ENCODE assay signal across 11 cellular contexts in genomic region chr14:73775339-73776193, GRCh38.
DNase-seq lines count a peak whose midpoint lies in the region; ATAC-seq and TF ChIP-seq lines count a peak whose summit lies in the region.
"Had no signal": no experiment of that assay in that cellular context is flagged by ENCODE, and none has a peak within 500 bp of the region (broad histone marks: within the 10 kb centered on the region; RNA-seq: fewer than 3 reads in every experiment).

No MANE protein-coding gene starts in this region.

- H3K23ac ChIP-seq in trophoblast cell (ENCODE audit: low read length) = no peak overlapping the region

- H3K9me3 Mint-ChIP-seq in natural killer cell (no peaks in the 10 kb centered on the region), type B pancreatic cell (no peaks in the 10 kb centered on the region)
- H3K9me3 Mint-ChIP-seq in natural killer cell treated with Interleukin-12 subunit alpha and Interleukin-12 subunit beta and Interleukin-15 and Interleukin-18, amount 100 ng/mL, for 72 hours = no peaks in the 10 kb centered on the region
- H3K9me3 Mint-ChIP-seq in activated T-helper 1 cell treated with anti-CD3 and anti-CD28 coated beads, Interleukin-12 subunit alpha, Interleukin-12 subunit beta, Interleukin-2, Interleukin-4 antibody, amounts not matched to agents 30 ng/mL and 10 ng/mL and 1 ng/mL, durations not matched to agents 14 hours and 24 hours and 36 hours = no peaks in the 10 kb centered on the region

- H3K36me3 Mint-ChIP-seq in natural killer cell (no peaks in the 10 kb centered on the region), type B pancreatic cell (peaks cover 15% of the 10 kb centered on the region)
- H3K36me3 Mint-ChIP-seq in natural killer cell treated with Interleukin-12 subunit alpha and Interleukin-12 subunit beta and Interleukin-15 and Interleukin-18, amount 100 ng/mL, for 72 hours = no peaks in the 10 kb centered on the region
- peaks cover 11% of the 10 kb centered on the region for H3K36me3 Mint-ChIP-seq in activated T-helper 1 cell treated with anti-CD3 and anti-CD28 coated beads, Interleukin-12 subunit alpha, Interleukin-12 subunit beta, Interleukin-2, Interleukin-4 antibody, amounts not matched to agents 30 ng/mL and 10 ng/mL and 1 ng/mL, durations not matched to agents 14 hours and 24 hours and 36 hours (ENCODE audit: low read depth)

- H3K27ac ChIP-seq in dorsolateral prefrontal cortex (peak overlapping the region in 32 of 59 donors; percentile 1 to 59 (median 29)), trophoblast cell (ENCODE audit: low read depth, low read length) (no peak overlapping the region)

- TF ChIP-seq CTCF in natural killer cell (IDR thresholded peaks at IDR 0.05) (no peak), dorsolateral prefrontal cortex (IDR thresholded peaks at IDR 0.05 in 54 of 56, conservative IDR thresholded peaks at IDR 0.05 in 2 of 56; ENCODE audit: low read depth in 1 of 56, partially characterized antibody in 56 of 56) (no peak), type B pancreatic cell (conservative IDR thresholded peaks at IDR 0.05) (no peak)

- no peaks in the 10 kb centered on the region for H3K9me3 ChIP-seq in trophoblast cell (ENCODE audit: insufficient read depth, low read depth, low read length)

- H4K12ac ChIP-seq in trophoblast cell (ENCODE audit: low read depth, low read length) = no peak overlapping the region

- no peak overlapping the region for H2AK5ac ChIP-seq in trophoblast cell (ENCODE audit: low read length)

- no peaks in the 10 kb centered on the region for H3K79me1 ChIP-seq in trophoblast cell (ENCODE audit: low read length)

- H2AFZ ChIP-seq in trophoblast cell (ENCODE audit: insufficient read depth, low read length, poor library complexity) = no peak overlapping the region

- H3K4me1 Mint-ChIP-seq in natural killer cell (peaks cover 51 to 61% of the 10 kb centered on the region in 2 donors), type B pancreatic cell (ENCODE audit: unreplicated experiment) (peaks cover 54% of the 10 kb centered on the region)
- H3K4me1 Mint-ChIP-seq in natural killer cell treated with Interleukin-12 subunit alpha and Interleukin-12 subunit beta and Interleukin-15 and Interleukin-18, amount 100 ng/mL, for 72 hours (ENCODE audit: low read depth in 2 of 2) = peaks cover 57 to 63% of the 10 kb centered on the region in 2 donors
- H3K4me1 Mint-ChIP-seq in activated T-helper 1 cell treated with anti-CD3 and anti-CD28 coated beads, Interleukin-12 subunit alpha, Interleukin-12 subunit beta, Interleukin-2, Interleukin-4 antibody, amounts not matched to agents 30 ng/mL and 10 ng/mL and 1 ng/mL, durations not matched to agents 14 hours and 24 hours and 36 hours (ENCODE audit: low read depth) = peaks cover 63% of the 10 kb centered on the region

- H3K27me3 Mint-ChIP-seq in natural killer cell (ENCODE audit: low read depth in 2 of 2) (no peaks in the 10 kb centered on the region), type B pancreatic cell (no peaks in the 10 kb centered on the region)
- H3K27me3 Mint-ChIP-seq in natural killer cell treated with Interleukin-12 subunit alpha and Interleukin-12 subunit beta and Interleukin-15 and Interleukin-18, amount 100 ng/mL, for 72 hours = no peaks in the 10 kb centered on the region
- H3K27me3 Mint-ChIP-seq in activated T-helper 1 cell treated with anti-CD3 and anti-CD28 coated beads, Interleukin-12 subunit alpha, Interleukin-12 subunit beta, Interleukin-2, Interleukin-4 antibody, amounts not matched to agents 30 ng/mL and 10 ng/mL and 1 ng/mL, durations not matched to agents 14 hours and 24 hours and 36 hours (ENCODE audit: insufficient read depth) = no peaks in the 10 kb centered on the region

- H3K4me3 Mint-ChIP-seq in natural killer cell (no peak overlapping the region), type B pancreatic cell (no peak overlapping the region)
- H3K4me3 Mint-ChIP-seq in natural killer cell treated with Interleukin-12 subunit alpha and Interleukin-12 subunit beta and Interleukin-15 and Interleukin-18, amount 100 ng/mL, for 72 hours = no peak overlapping the region
- no peak overlapping the region for H3K4me3 Mint-ChIP-seq in activated T-helper 1 cell treated with anti-CD3 and anti-CD28 coated beads, Interleukin-12 subunit alpha, Interleukin-12 subunit beta, Interleukin-2, Interleukin-4 antibody, amounts not matched to agents 30 ng/mL and 10 ng/mL and 1 ng/mL, durations not matched to agents 14 hours and 24 hours and 36 hours

- H2BK12ac ChIP-seq in trophoblast cell (ENCODE audit: low read length) = no peak overlapping the region

- H2BK5ac ChIP-seq in trophoblast cell (ENCODE audit: low read depth, low read length, poor library complexity) = no peak overlapping the region

- no peak overlapping the region for H3K4me3 ChIP-seq in dorsolateral prefrontal cortex
- H3K4me3 ChIP-seq in trophoblast cell (ENCODE audit: low read depth, low read length) = no peak overlapping the region

- H3K27ac Mint-ChIP-seq in natural killer cell (peak overlapping the region; percentile 83 to 89), type B pancreatic cell (no peak overlapping the region)
- H3K27ac Mint-ChIP-seq in natural killer cell treated with Interleukin-12 subunit alpha and Interleukin-12 subunit beta and Interleukin-15 and Interleukin-18, amount 100 ng/mL, for 72 hours = no peak overlapping the region
- H3K27ac Mint-ChIP-seq in activated T-helper 1 cell treated with anti-CD3 and anti-CD28 coated beads, Interleukin-12 subunit alpha, Interleukin-12 subunit beta, Interleukin-2, Interleukin-4 antibody, amounts not matched to agents 30 ng/mL and 10 ng/mL and 1 ng/mL, durations not matched to agents 14 hours and 24 hours and 36 hours = no peak overlapping the region

- peak overlapping the region; percentile 47 for H3K4ac ChIP-seq in trophoblast cell (ENCODE audit: low read depth, low read length)

- peaks cover 0 to 2% of the 10 kb centered on the region in 2 experiments for H3K36me3 ChIP-seq in trophoblast cell (ENCODE audit: control insufficient read depth in 1 of 2, insufficient read depth in 2 of 2, low read length in 2 of 2)

- H3K14ac ChIP-seq in trophoblast cell (ENCODE audit: low read length) = no peak overlapping the region

- DNase-seq in natural killer cell = no peak
- DNase-seq in natural killer cell treated with Interleukin-12 subunit alpha and Interleukin-12 subunit beta and Interleukin-15 and Interleukin-18, amount 100 ng/mL, for 72 hours (ENCODE audit: low spot score) = no peak
- no peak for DNase-seq in dorsolateral prefrontal cortex
- no peak for DNase-seq in trophoblast cell
- DNase-seq in occipital lobe (lab: John Stamatoyannopoulos, UW) = no peak
- no peak for DNase-seq in activated T-helper 1 cell treated with anti-CD3 and anti-CD28 coated beads, Interleukin-12 subunit alpha, Interleukin-12 subunit beta, Interleukin-2, Interleukin-4 antibody, amounts not matched to agents 30 ng/mL and 10 ng/mL and 1 ng/mL, durations not matched to agents 14 hours and 24 hours and 36 hours (ENCODE audit: low spot score)
- DNase-seq in epidermal melanocyte (ENCODE audit: insufficient read length, low spot score) = no peak
- DNase-seq in type B pancreatic cell (ENCODE audit: extremely low spot score, unreplicated experiment) = no peak
- DNase-seq: activated CD4-positive, alpha-beta T cell treated with anti-CD3 and anti-CD28 coated beads, Interleukin-2, amount 50 U/mL, for 4 hours; NCI-H1092 treated with DMSO at 0.1 percent for 48 hours; stimulated activated naive CD4-positive, alpha-beta T cell treated with Interleukin-2 at 50 U/mL for 16 hours had no signal

- no peak overlapping the region for H4K8ac ChIP-seq in trophoblast cell (ENCODE audit: low read depth, low read length)

- H2BK120ac ChIP-seq in trophoblast cell (ENCODE audit: insufficient read depth, low read length, poor library complexity) = no peak overlapping the region

- no CpG with 5 or more reads among the region's 10 CpGs for WGBS in trophoblast cell (ENCODE audit: extremely low coverage, insufficient coverage, insufficient read length)

- no peak overlapping the region for H3K4me2 ChIP-seq in trophoblast cell (ENCODE audit: low read length)

- intact Hi-C loops in natural killer cell (cut with micrococcal nuclease) (no loop called here), dorsolateral prefrontal cortex (cut with DNase I) (no loop called here)
- intact Hi-C loops in activated T-helper 1 cell treated with anti-CD3 and anti-CD28 coated beads, Interleukin-12 subunit alpha, Interleukin-12 subunit beta, Interleukin-2, Interleukin-4 antibody, amounts not matched to agents 30 ng/mL and 10 ng/mL and 1 ng/mL, durations not matched to agents 14 hours and 24 hours and 36 hours (cut with micrococcal nuclease) = no loop called here

- peaks cover 22 to 25% of the 10 kb centered on the region in 2 experiments for H3K4me1 ChIP-seq in trophoblast cell (ENCODE audit: control insufficient read depth in 1 of 2, insufficient read depth in 2 of 2, low read length in 2 of 2)

- ATAC-seq in natural killer cell = no peak
- ATAC-seq in natural killer cell treated with Interleukin-12 subunit alpha and Interleukin-12 subunit beta and Interleukin-15 and Interleukin-18, amount 100 ng/mL, for 72 hours = no peak

- no peak overlapping the region for H4K91ac ChIP-seq in trophoblast cell (ENCODE audit: low read depth, low read length)

- no peak overlapping the region for H3K9ac ChIP-seq in trophoblast cell (ENCODE audit: low read length)

- peaks cover 3% of the 10 kb centered on the region for H3K79me2 ChIP-seq in trophoblast cell (ENCODE audit: control insufficient read depth, insufficient read depth, low read length, poor library complexity)

- H3K18ac ChIP-seq in trophoblast cell (ENCODE audit: low read length) = peak overlapping the region; percentile 11

- H3K27me3 ChIP-seq in dorsolateral prefrontal cortex = no peaks in the 10 kb centered on the region
- no peaks in the 10 kb centered on the region for H3K27me3 ChIP-seq in trophoblast cell (ENCODE audit: insufficient read depth, low read length)

Comparison
In these comparisons a context has a peak if more than half of its experiments do, and no peak if none do; other contexts are left out.
1. H3K27ac Mint-ChIP-seq: peak in natural killer cell (2 of 2); none in natural killer cell treated with Interleukin-12 subunit alpha and Interleukin-12 subunit beta and Interleukin-15 and Interleukin-18, amount 100 ng/mL, for 72 hours (0 of 2), activated T-helper 1 cell treated with anti-CD3 and anti-CD28 coated beads, Interleukin-12 subunit alpha, Interleukin-12 subunit beta, Interleukin-2, Interleukin-4 antibody, amounts not matched to agents 30 ng/mL and 10 ng/mL and 1 ng/mL, durations not matched to agents 14 hours and 24 hours and 36 hours (single experiment) and type B pancreatic cell (single experiment).